In genomic region chr1:78040484-78041089, GRCh38 we compare ENCODE assay signal across 34 cellular contexts. TPM values are rescaled to one million over a fixed set of nuclear protein-coding genes. Genes with fewer than 3 reads are reported as not detected.
DNase-seq lines count a peak whose midpoint lies in the region; FAIRE-seq and TF ChIP-seq lines count a peak whose summit lies in the region.
"Had no signal": no experiment of that assay in that cellular context is flagged by ENCODE, and none has a peak within 500 bp of the region (broad histone marks: within the 10 kb centered on the region; RNA-seq: fewer than 3 reads in every experiment).

No MANE protein-coding gene starts in this region.

- no peaks in the 10 kb centered on the region for H3K36me3 ChIP-seq in CD8-positive, alpha-beta memory T cell (ENCODE audit: insufficient read depth, low read length)
- H3K36me3 ChIP-seq: BE2C, brain microvascular endothelial cell, left ventricle myocardium inferior, thoracic aorta, vagina, WERI-Rb-1 had no signal

- H3K4me3 Mint-ChIP-seq in activated CD4-positive, alpha-beta T cell treated with anti-CD3 and anti-CD28 coated beads, Interleukin-2, amount 10 ng/mL, durations not matched to agents 24 days and 14 days = peak overlapping the region; percentile 17
- H3K4me3 Mint-ChIP-seq in CD8-positive, alpha-beta memory T cell = peak overlapping the region in 5 of 7 donors; percentile 1 to 59 (median 12)
- peak overlapping the region; percentile 51 for H3K4me3 Mint-ChIP-seq in activated naive CD8-positive, alpha-beta T cell
- peak overlapping the region in 4 of 5 donors; percentile 9 to 35 (median 20) for H3K4me3 Mint-ChIP-seq in immature natural killer cell
- H3K4me3 Mint-ChIP-seq in glutamatergic neuron (ENCODE audit: unreplicated experiment) = no peak overlapping the region
- H3K4me3 Mint-ChIP-seq in HFFc6 = no peak overlapping the region
- H3K4me3 Mint-ChIP-seq: activated CD4-positive, alpha-beta memory T cell treated with anti-CD3 and anti-CD28 coated beads, Interleukin-2, amount 10 ng/mL, durations not matched to agents 7 days and 5 days; mesothelial cell of epicardium; stimulated activated naive B cell treated with anti-CD40 and anti-IgM and Interleukin-4, amounts not matched to agents 10 μg/mL and 1 μg/mL and 100 μg/mL, for 72 hours had no signal

- H3K4me3 ChIP-seq in CD8-positive, alpha-beta memory T cell (ENCODE audit: low read length) = no peak overlapping the region
- H3K4me3 ChIP-seq: A549, left ventricle myocardium inferior, smooth muscle cell, thoracic aorta, vagina had no signal

- TF ChIP-seq POLR2A in GM12891 (IDR thresholded peaks at IDR 0.05; ENCODE audit: low read depth, low read length) = no peak

- H3K9me3 ChIP-seq in CD8-positive, alpha-beta memory T cell (ENCODE audit: low read length) = no peaks in the 10 kb centered on the region
- H3K9me3 ChIP-seq: A549, BE2C, Caco-2, left ventricle myocardium inferior, SK-N-SH, thoracic aorta, vagina had no signal

- H3K4me1 Mint-ChIP-seq in activated CD4-positive, alpha-beta T cell treated with anti-CD3 and anti-CD28 coated beads, Interleukin-2, amount 10 ng/mL, durations not matched to agents 24 days and 14 days = peaks cover 19% of the 10 kb centered on the region
- H3K4me1 Mint-ChIP-seq in CD8-positive, alpha-beta memory T cell = peaks cover 17 to 20% (median 19%) of the 10 kb centered on the region in 3 donors
- H3K4me1 Mint-ChIP-seq in activated naive CD8-positive, alpha-beta T cell (ENCODE audit: low read depth) = peaks cover 24% of the 10 kb centered on the region
- H3K4me1 Mint-ChIP-seq in immature natural killer cell (peaks cover 14 to 19% of the 10 kb centered on the region in 2 donors), glutamatergic neuron (ENCODE audit: low read depth, unreplicated experiment) (no peaks in the 10 kb centered on the region), HFFc6 (ENCODE audit: low read depth) (peaks cover 20% of the 10 kb centered on the region)

- peaks cover 31% of the 10 kb centered on the region for H3K27me3 Mint-ChIP-seq in activated CD4-positive, alpha-beta T cell treated with anti-CD3 and anti-CD28 coated beads, Interleukin-2, amount 10 ng/mL, durations not matched to agents 24 days and 14 days
- peaks cover 12 to 18% of the 10 kb centered on the region in 2 donors for H3K27me3 Mint-ChIP-seq in CD8-positive, alpha-beta memory T cell
- peaks cover 14% of the 10 kb centered on the region for H3K27me3 Mint-ChIP-seq in activated naive CD8-positive, alpha-beta T cell
- H3K27me3 Mint-ChIP-seq in immature natural killer cell (ENCODE audit: low read depth in 3 of 3) = peaks cover 5 to 15% (median 5%) of the 10 kb centered on the region in 3 donors
- H3K27me3 Mint-ChIP-seq in glutamatergic neuron (ENCODE audit: unreplicated experiment) = peaks cover 11% of the 10 kb centered on the region
- peaks cover 9% of the 10 kb centered on the region; the same call in 1 of the 2 replicates for H3K27me3 Mint-ChIP-seq in HFFc6 (ENCODE audit: insufficient read depth)

- no peaks in the 10 kb centered on the region for H3K36me3 Mint-ChIP-seq in activated CD4-positive, alpha-beta T cell treated with anti-CD3 and anti-CD28 coated beads, Interleukin-2, amount 10 ng/mL, durations not matched to agents 24 days and 14 days (ENCODE audit: low read depth)
- no peaks in the 10 kb centered on the region for H3K36me3 Mint-ChIP-seq in CD8-positive, alpha-beta memory T cell
- peaks cover 2% of the 10 kb centered on the region for H3K36me3 Mint-ChIP-seq in activated naive CD8-positive, alpha-beta T cell
- H3K36me3 Mint-ChIP-seq in immature natural killer cell = no peaks in the 10 kb centered on the region
- H3K36me3 Mint-ChIP-seq in glutamatergic neuron (ENCODE audit: unreplicated experiment) = peaks cover 9% of the 10 kb centered on the region
- no peaks in the 10 kb centered on the region for H3K36me3 Mint-ChIP-seq in HFFc6 (ENCODE audit: low read depth)
- H3K36me3 Mint-ChIP-seq: mesothelial cell of epicardium; naive thymus-derived CD8-positive, alpha-beta T cell; stimulated activated naive B cell treated with anti-CD40 and anti-IgM and Interleukin-4, amounts not matched to agents 10 μg/mL and 1 μg/mL and 100 μg/mL, for 72 hours had no signal

- intact Hi-C loops in activated CD4-positive, alpha-beta T cell treated with anti-CD3 and anti-CD28 coated beads, Interleukin-2, amount 10 ng/mL, durations not matched to agents 24 days and 14 days (cut with micrococcal nuclease) = loop anchor here (2.0 to 10.0 kb wide), 2 partner anchors 36 to 74 kb away; partner anchors contain the start of gene DNAJB4

- TF ChIP-seq CTCF in glutamatergic neuron (IDR thresholded peaks at IDR 0.05; ENCODE audit: partially characterized antibody, unreplicated experiment) (no peak), HFFc6 (IDR thresholded peaks at IDR 0.05) (no peak)

- no peak for FAIRE-seq in GM12891 (lab: Jason Lieb, UNC)
- FAIRE-seq: A549, colon had no signal

- peaks cover 5% of the 10 kb centered on the region for H3K27me3 ChIP-seq in CD8-positive, alpha-beta memory T cell (ENCODE audit: insufficient read depth, low read length, poor library complexity, severe bottlenecking)
- H3K27me3 ChIP-seq: brain microvascular endothelial cell, vagina had no signal

- no peak overlapping the region for H3K27ac ChIP-seq in CD8-positive, alpha-beta memory T cell (ENCODE audit: low read depth, low read length)
- H3K27ac ChIP-seq: A549, brain microvascular endothelial cell, left ventricle myocardium inferior, thoracic aorta, vagina, WERI-Rb-1 had no signal

- POLR2A ChIA-PET in CD8-positive, alpha-beta memory T cell (lab: Charles Lee) = no interaction called here

- no peak for DNase-seq in activated CD4-positive, alpha-beta T cell treated with anti-CD3 and anti-CD28 coated beads, Interleukin-2, amount 10 ng/mL, durations not matched to agents 24 days and 14 days
- no peak for DNase-seq in activated CD4-positive, alpha-beta T cell treated with anti-CD3 and anti-CD28 coated beads for 1 hour
- no peak for DNase-seq in CD8-positive, alpha-beta memory T cell
- DNase-seq in immature natural killer cell (no peak), GM12891 (ENCODE audit: insufficient read length, low spot score) (no peak), glutamatergic neuron (no peak), HFFc6 (no peak)
- DNase-seq: activated CD4-positive, alpha-beta memory T cell treated with anti-CD3 and anti-CD28 coated beads, Interleukin-2, amount 10 ng/mL, durations not matched to agents 7 days and 5 days; BE2C; brain microvascular endothelial cell; Caco-2; DMS79 treated with DMSO at 0.1 percent for 48 hours; effector memory CD4-positive, alpha-beta T cell; erythroblast; foreskin melanocyte; H7; hippocampal formation; Karpas-422; left ventricle myocardium inferior; naive thymus-derived CD8-positive, alpha-beta T cell; NCI-H1048; NCI-H2029 treated with DMSO at 0.1 percent for 48 hours; NCI-H345; NCI-H774; SK-N-SH; stimulated activated naive B cell treated with anti-CD40 and anti-IgM and Interleukin-4, amounts not matched to agents 10 μg/mL and 1 μg/mL and 100 μg/mL, for 72 hours; WERI-Rb-1 had no signal

- CTCF ChIA-PET in CD8-positive, alpha-beta memory T cell (lab: Charles Lee) = interaction anchor here (1.4 kb wide), 1 partner anchor 36 kb away, joined by 4 read pairs; the partner anchor contains the start of gene DNAJB4

- H3K27ac Mint-ChIP-seq in activated CD4-positive, alpha-beta T cell treated with anti-CD3 and anti-CD28 coated beads, Interleukin-2, amount 10 ng/mL, durations not matched to agents 24 days and 14 days = no peak overlapping the region
- no peak overlapping the region for H3K27ac Mint-ChIP-seq in CD8-positive, alpha-beta memory T cell
- H3K27ac Mint-ChIP-seq in activated naive CD8-positive, alpha-beta T cell = peak overlapping the region; percentile 78
- H3K27ac Mint-ChIP-seq in immature natural killer cell (no peak overlapping the region), glutamatergic neuron (ENCODE audit: unreplicated experiment) (no peak overlapping the region), HFFc6 (no peak overlapping the region)
- H3K27ac Mint-ChIP-seq: activated CD4-positive, alpha-beta memory T cell treated with anti-CD3 and anti-CD28 coated beads, Interleukin-2, amount 10 ng/mL, durations not matched to agents 7 days and 5 days; mesothelial cell of epicardium; stimulated activated naive B cell treated with anti-CD40 and anti-IgM and Interleukin-4, amounts not matched to agents 10 μg/mL and 1 μg/mL and 100 μg/mL, for 72 hours had no signal

- no peaks in the 10 kb centered on the region for H3K9me3 Mint-ChIP-seq in activated CD4-positive, alpha-beta T cell treated with anti-CD3 and anti-CD28 coated beads, Interleukin-2, amount 10 ng/mL, durations not matched to agents 24 days and 14 days
- no peaks in the 10 kb centered on the region for H3K9me3 Mint-ChIP-seq in CD8-positive, alpha-beta memory T cell
- H3K9me3 Mint-ChIP-seq in activated naive CD8-positive, alpha-beta T cell (ENCODE audit: low read depth) = peaks cover 3% of the 10 kb centered on the region
- peaks cover 0 to 2% (median 0%) of the 10 kb centered on the region in 6 donors for H3K9me3 Mint-ChIP-seq in immature natural killer cell
- no peaks in the 10 kb centered on the region for H3K9me3 Mint-ChIP-seq in glutamatergic neuron (ENCODE audit: unreplicated experiment)
- H3K9me3 Mint-ChIP-seq in HFFc6 = no peaks in the 10 kb centered on the region
- H3K9me3 Mint-ChIP-seq: activated CD4-positive, alpha-beta memory T cell treated with anti-CD3 and anti-CD28 coated beads, Interleukin-2, amount 10 ng/mL, durations not matched to agents 7 days and 5 days; mesothelial cell of epicardium; naive thymus-derived CD8-positive, alpha-beta T cell; stimulated activated naive B cell treated with anti-CD40 and anti-IgM and Interleukin-4, amounts not matched to agents 10 μg/mL and 1 μg/mL and 100 μg/mL, for 72 hours had no signal

- H3K4me1 ChIP-seq in CD8-positive, alpha-beta memory T cell (ENCODE audit: insufficient read depth, low read length) = no peaks in the 10 kb centered on the region
- H3K4me1 ChIP-seq: BE2C, Caco-2 had no signal

RNA-seq across cellular contexts. Expression of gene GIPC2, which starts 5.2 kb away (rescaled TPM):
- total RNA-seq in activated CD4-positive, alpha-beta T cell treated with anti-CD3 and anti-CD28 coated beads, Interleukin-2, amount 10 ng/mL, durations not matched to agents 24 days and 14 days = 0.05 TPM in 1 of 2 replicates, not detected in the other
- under 1 TPM; 0.24 to 0.35 TPM for total RNA-seq in CD8-positive, alpha-beta memory T cell
- polyA plus RNA-seq in CD8-positive, alpha-beta memory T cell = 0.40 TPM
- under 1 TPM in 1 of 3 donors, not detected in 2; 0.12 TPM for polyA plus RNA-seq in immature natural killer cell
- 0.86 TPM for polyA plus RNA-seq in GM12891 (2012; ENCODE audit: low read depth, missing spikeins)
- not detected for total RNA-seq in glutamatergic neuron (ENCODE audit: unreplicated experiment)
- total RNA-seq in HFFc6 (2021; fragmentation: NEBNext Ultra II Directional; extraction: Animal tissue kit (Norgen Biotek cat#: 25700)) = under 1 TPM; 0.17 to 1.00 (median 0.26) TPM
- total RNA-seq: smooth muscle cell had no signal

RNA-seq across cellular contexts. Expression of gene DNAJB4, which starts 35.8 kb away (rescaled TPM):
- 10.3 and 11.0 TPM in 2 replicates for total RNA-seq in activated CD4-positive, alpha-beta T cell treated with anti-CD3 and anti-CD28 coated beads, Interleukin-2, amount 10 ng/mL, durations not matched to agents 24 days and 14 days
- total RNA-seq in CD8-positive, alpha-beta memory T cell = 10 to 100 TPM in 1 of 2 experiments, 1 to 10 TPM in 1; 8.1 to 10.6 TPM
- 5.3 TPM for polyA plus RNA-seq in CD8-positive, alpha-beta memory T cell
- 1 to 10 TPM; 3.9 to 9.0 (median 5.0) TPM for polyA plus RNA-seq in immature natural killer cell
- polyA plus RNA-seq in GM12891 (2012; ENCODE audit: low read depth, missing spikeins) = 7.4 TPM
- 20.1 TPM for total RNA-seq in glutamatergic neuron (ENCODE audit: unreplicated experiment)
- total RNA-seq in HFFc6 (2021; fragmentation: NEBNext Ultra II Directional; extraction: Animal tissue kit (Norgen Biotek cat#: 25700)) = 100 to 1,000 TPM in 3 of 6 experiments, 10 to 100 TPM in 3; 89.6 to 245 (median 99.0) TPM

Comparison
In these comparisons a context has a peak if more than half of its experiments do, and no peak if none do; other contexts are left out.
1. H3K4me3 Mint-ChIP-seq: peak in activated CD4-positive, alpha-beta T cell treated with anti-CD3 and anti-CD28 coated beads, Interleukin-2, amount 10 ng/mL, durations not matched to agents 24 days and 14 days (single experiment), CD8-positive, alpha-beta memory T cell (5 of 7), activated naive CD8-positive, alpha-beta T cell (single experiment) and immature natural killer cell (4 of 5); none in glutamatergic neuron (single experiment) and HFFc6 (single experiment).